8 cellular contexts compared by ENCODE assay signal in genomic region chr10:87092861-87093460, GRCh38. TPM values are rescaled to one million over a fixed set of nuclear protein-coding genes. Genes with fewer than 3 reads are reported as not detected.
DNase-seq lines count a peak whose midpoint lies in the region; ATAC-seq, FAIRE-seq and TF ChIP-seq lines count a peak whose summit lies in the region.

No MANE protein-coding gene starts in this region.

- peak; percentile 25 to 72 (median 33) for DNase-seq in CD4-positive, alpha-beta memory T cell
- peak; percentile 40 for DNase-seq in H9
- peak; percentile 18 for DNase-seq in T-helper 2 cell treated with Interferon-gamma antibody and Interleukin-4, amounts not matched to agents 5 μg/mL and 100 μg/mL, for 36 hours (ENCODE audit: low spot score)
- peak; percentile 46 for DNase-seq in endothelial cell of umbilical vein (ENCODE audit: low read depth, low spot score)
- peak in 6 of 9 donors; percentile 14 to 47 (median 18) for DNase-seq in naive thymus-derived CD4-positive, alpha-beta T cell
- no peak for DNase-seq in cortex of kidney (lab: John Stamatoyannopoulos, UW)

- no peak overlapping the region for H3K14ac ChIP-seq in H9 (ENCODE audit: insufficient read depth, low read length)

- H3K4me2 ChIP-seq in H9 (ENCODE audit: insufficient read depth, insufficient read length, low read length) (peak overlapping the region; percentile 89), endothelial cell of umbilical vein (ENCODE audit: insufficient read depth, low read length) (peak overlapping the region; percentile 94)

- H3K23me2 ChIP-seq in H9 (ENCODE audit: insufficient read length, low read depth, low read length, poor library complexity, severe bottlenecking), result peaks cover 6% of the 10 kb centered on the region

- H4K8ac ChIP-seq in H9 (replicated peaks; ENCODE audit: insufficient read length, low read depth, low read length), result no peak overlapping the region

- H2AFZ ChIP-seq in H9 (ENCODE audit: low read length), result no peak overlapping the region
- H2AFZ ChIP-seq in endothelial cell of umbilical vein (ENCODE audit: low read depth, low read length), result no peak overlapping the region

- no peak overlapping the region for H4K5ac ChIP-seq in H9 (ENCODE audit: insufficient read length, low read depth, low read length)

- H3K36me3 ChIP-seq in CD4-positive, alpha-beta memory T cell (ENCODE audit: insufficient read depth, low read length), result no peaks in the 10 kb centered on the region
- no peaks in the 10 kb centered on the region for H3K36me3 ChIP-seq in endothelial cell of umbilical vein (ENCODE audit: control insufficient read depth in 2 of 2, extremely low read depth in 1 of 2, insufficient read depth in 2 of 2, low read length in 2 of 2)
- H3K36me3 ChIP-seq in naive thymus-derived CD4-positive, alpha-beta T cell (ENCODE audit: control insufficient read depth in 2 of 3, insufficient read depth in 3 of 3, low read length in 3 of 3), result no peaks in the 10 kb centered on the region

- WGBS in H9 (ENCODE audit: extremely low coverage, insufficient read length, low lambda C conversion rate), result no CpG with 5 or more reads among the region's 7 CpGs

- H3K56ac ChIP-seq in H9 (ENCODE audit: insufficient read length, low read depth, low read length), result no peak overlapping the region

- H3K4me3 Mint-ChIP-seq in CD4-positive, alpha-beta memory T cell, result peak overlapping the region; percentile 87 to 97 (median 94)
- peak overlapping the region; percentile 91 to 96 for H3K4me3 Mint-ChIP-seq in H9
- peak overlapping the region; percentile 98 for H3K4me3 Mint-ChIP-seq in T-helper 2 cell treated with Interferon-gamma antibody and Interleukin-4, amounts not matched to agents 5 μg/mL and 100 μg/mL, for 36 hours
- peak overlapping the region; percentile 83 to 97 (median 94) for H3K4me3 Mint-ChIP-seq in naive thymus-derived CD4-positive, alpha-beta T cell

- CTCF ChIA-PET in CD4-positive, alpha-beta memory T cell (lab: Charles Lee; ENCODE audit: partially characterized antibody), result interaction anchor here (1.0 to 5.2 kb wide), 2 partner anchors 8 to 155 kb away, joined by 6 to 22 read pairs; no protein-coding TSS in a partner anchor
- CTCF ChIA-PET in endothelial cell of umbilical vein (lab: Charles Lee), result interaction anchor here (0.7 to 1.8 kb wide), 12 partner anchors 8 to 153 kb away, joined by 3 to 9 read pairs (median 4); partner anchors contain the start of gene MMRN2
- CTCF ChIA-PET in naive thymus-derived CD4-positive, alpha-beta T cell (lab: Charles Lee), result interaction anchor here (0.5 to 1.5 kb wide), 3 partner anchors 9 to 989 kb away, joined by 3 to 4 read pairs (median 4); no protein-coding TSS in a partner anchor

- H2BK15ac ChIP-seq in H9 (ENCODE audit: low read depth, low read length), result no peak overlapping the region

- no peak for ATAC-seq in naive thymus-derived CD4-positive, alpha-beta T cell
- no peak for ATAC-seq in HG02973 (IDR thresholded peaks at IDR 0.05; ENCODE audit: unreplicated experiment)
- no peak for ATAC-seq in HG03135 (IDR thresholded peaks at IDR 0.05; ENCODE audit: unreplicated experiment)

- H3K27ac ChIP-seq in CD4-positive, alpha-beta memory T cell (ENCODE audit: low read depth, low read length), result peak overlapping the region; percentile 86
- H3K27ac ChIP-seq in H9 (ENCODE audit: insufficient read length, low read depth, low read length), result peak overlapping the region; percentile 19
- peak overlapping the region; percentile 71 for H3K27ac ChIP-seq in endothelial cell of umbilical vein (ENCODE audit: insufficient read depth, low read depth, low read length)
- peak overlapping the region; percentile 85 for H3K27ac ChIP-seq in naive thymus-derived CD4-positive, alpha-beta T cell (ENCODE audit: low read depth, low read length)

- H2BK5ac ChIP-seq in H9 (ENCODE audit: insufficient read length, low read length), result no peak overlapping the region

- no peaks in the 10 kb centered on the region for H3K79me1 ChIP-seq in H9 (ENCODE audit: insufficient read depth, low read depth, low read length, poor library complexity, severe bottlenecking)

- dilution Hi-C loops in endothelial cell of umbilical vein (cut with MboI; ENCODE audit: extremely low pct_ligation_motif_present, low sequenced_read_pairs), result no loop called here

- H3K4me3 ChIP-seq in CD4-positive, alpha-beta memory T cell (ENCODE audit: low read length in 2 of 2), result peak overlapping the region; percentile 58 to 63
- peak overlapping the region; percentile 41 to 95 (median 94) for H3K4me3 ChIP-seq in endothelial cell of umbilical vein (replicated peaks in 1 of 3; ENCODE audit: insufficient read depth in 1 of 3, low read depth in 1 of 3, low read length in 3 of 3)
- peak overlapping the region; percentile 70 for H3K4me3 ChIP-seq in naive thymus-derived CD4-positive, alpha-beta T cell (ENCODE audit: low read length)

- H3K9ac ChIP-seq in H9 (ENCODE audit: extremely low read depth, insufficient read length, low read length) (peak overlapping the region; percentile 87), endothelial cell of umbilical vein (replicated peaks; ENCODE audit: extremely low read depth, insufficient read depth, low read length) (peak overlapping the region; percentile 85)

- peaks cover 66% of the 10 kb centered on the region for H3K4me1 ChIP-seq in CD4-positive, alpha-beta memory T cell (ENCODE audit: insufficient read depth, low read length)
- H3K4me1 ChIP-seq in H9 (ENCODE audit: insufficient read depth, low read length) (no peaks in the 10 kb centered on the region), endothelial cell of umbilical vein (ENCODE audit: control insufficient read depth, extremely low read depth, insufficient read depth, low read length) (peaks cover 35% of the 10 kb centered on the region)
- peaks cover 12 to 27% of the 10 kb centered on the region in 2 donors for H3K4me1 ChIP-seq in naive thymus-derived CD4-positive, alpha-beta T cell (ENCODE audit: control insufficient read depth in 2 of 2, insufficient read depth in 2 of 2, low read length in 2 of 2)

- H2BK20ac ChIP-seq in H9 (ENCODE audit: low read depth, low read length, poor library complexity, severe bottlenecking), result no peak overlapping the region

- no peak overlapping the region for H4K91ac ChIP-seq in H9 (ENCODE audit: insufficient read length, low read depth, low read length)

- no peaks in the 10 kb centered on the region for H3K9me3 Mint-ChIP-seq in CD4-positive, alpha-beta memory T cell
- H3K9me3 Mint-ChIP-seq in H9, result peaks cover 0 to 3% of the 10 kb centered on the region in 2 experiments; a peak in 1 of 5 replicates
- no peaks in the 10 kb centered on the region for H3K9me3 Mint-ChIP-seq in T-helper 2 cell treated with Interferon-gamma antibody and Interleukin-4, amounts not matched to agents 5 μg/mL and 100 μg/mL, for 36 hours
- H3K9me3 Mint-ChIP-seq in naive thymus-derived CD4-positive, alpha-beta T cell, result peaks cover 0 to 2% (median 0%) of the 10 kb centered on the region in 11 donors

- no peak overlapping the region for H3T11ph ChIP-seq in H9 (ENCODE audit: low read length)

- no peak for TF ChIP-seq POLR2A in endothelial cell of umbilical vein (IDR thresholded peaks at IDR 0.05; ENCODE audit: low read depth, low read length)

- intact Hi-C loops in CD4-positive, alpha-beta memory T cell (cut with micrococcal nuclease), result loop anchor here (1.0 to 10.0 kb wide), 3 partner anchors 9 to 769 kb away; partner anchors contain the start of genes KLLN and PTEN
- intact Hi-C loops in endothelial cell of umbilical vein (cut with micrococcal nuclease), result loop anchor here (1.0 kb wide), 1 partner anchor 9 kb away; no protein-coding TSS in a partner anchor
- intact Hi-C loops in naive thymus-derived CD4-positive, alpha-beta T cell (cut with micrococcal nuclease), result loop anchor here (1.0 to 10.0 kb wide), 6 partner anchors 8 to 772 kb away; partner anchors contain the start of genes KLLN (in 2 of the 2), PTEN (in 2 of the 2) and WAPL (in 2 of the 2)

- no peak overlapping the region for H2AK5ac ChIP-seq in H9 (ENCODE audit: insufficient read length, low read length)

- H3K4me1 Mint-ChIP-seq in CD4-positive, alpha-beta memory T cell, result peaks cover 49 to 69% (median 59%) of the 10 kb centered on the region in 4 donors
- H3K4me1 Mint-ChIP-seq in H9, result peaks cover 35 to 36% of the 10 kb centered on the region in 2 experiments
- H3K4me1 Mint-ChIP-seq in T-helper 2 cell treated with Interferon-gamma antibody and Interleukin-4, amounts not matched to agents 5 μg/mL and 100 μg/mL, for 36 hours (ENCODE audit: low read depth), result peaks cover 43% of the 10 kb centered on the region
- peaks cover 47 to 72% (median 59%) of the 10 kb centered on the region in 7 donors for H3K4me1 Mint-ChIP-seq in naive thymus-derived CD4-positive, alpha-beta T cell

- no TSS peak for BruUV-seq in endothelial cell of umbilical vein (replicated peaks; lab: Mats Ljungman, UMichigan)

- POLR2A ChIA-PET in CD4-positive, alpha-beta memory T cell (lab: Charles Lee; ENCODE audit: partially characterized antibody), result interaction anchor here (0.6 to 4.8 kb wide), 6 partner anchors 9 to 558 kb away, joined by 3 to 34 read pairs (median 4); no protein-coding TSS in a partner anchor
- POLR2A ChIA-PET in endothelial cell of umbilical vein (lab: Charles Lee), result no interaction called here
- POLR2A ChIA-PET in naive thymus-derived CD4-positive, alpha-beta T cell (lab: Charles Lee), result interaction anchor here (0.7 to 1.8 kb wide), 7 partner anchors 11 to 143 kb away, joined by 3 to 5 read pairs (median 4); partner anchors contain the start of gene ADIRF

- H3K27ac Mint-ChIP-seq in CD4-positive, alpha-beta memory T cell, result peak overlapping the region; percentile 90 to 99 (median 95)
- peak overlapping the region; percentile 74 to 90 (median 80); a peak in 6 of 7 replicates for H3K27ac Mint-ChIP-seq in H9
- peak overlapping the region; percentile 92 for H3K27ac Mint-ChIP-seq in T-helper 2 cell treated with Interferon-gamma antibody and Interleukin-4, amounts not matched to agents 5 μg/mL and 100 μg/mL, for 36 hours
- H3K27ac Mint-ChIP-seq in naive thymus-derived CD4-positive, alpha-beta T cell, result peak overlapping the region; percentile 88 to 95 (median 93)

- no peaks in the 10 kb centered on the region for H3K27me3 ChIP-seq in CD4-positive, alpha-beta memory T cell (ENCODE audit: insufficient read depth, low read length)
- H3K27me3 ChIP-seq in H9 (ENCODE audit: insufficient read depth, low read length) (no peaks in the 10 kb centered on the region), endothelial cell of umbilical vein (ENCODE audit: control insufficient read depth in 2 of 2, insufficient read depth in 2 of 2, low read length in 2 of 2) (no peaks in the 10 kb centered on the region)
- H3K27me3 ChIP-seq in naive thymus-derived CD4-positive, alpha-beta T cell (ENCODE audit: control insufficient read depth in 2 of 2, insufficient read depth in 2 of 2, low read length in 2 of 2), result no peaks in the 10 kb centered on the region

- H3K36me3 Mint-ChIP-seq in CD4-positive, alpha-beta memory T cell, result peaks cover 6 to 26% of the 10 kb centered on the region in 2 donors
- peaks cover 6 to 23% (median 13%) of the 10 kb centered on the region in 3 experiments; a peak in 6 of 7 replicates for H3K36me3 Mint-ChIP-seq in H9 (ENCODE audit: insufficient read depth in 1 of 3, low read depth in 3 of 3)
- H3K36me3 Mint-ChIP-seq in T-helper 2 cell treated with Interferon-gamma antibody and Interleukin-4, amounts not matched to agents 5 μg/mL and 100 μg/mL, for 36 hours (ENCODE audit: low read depth), result peaks cover 27% of the 10 kb centered on the region
- H3K36me3 Mint-ChIP-seq in naive thymus-derived CD4-positive, alpha-beta T cell, result peaks cover 0 to 9% (median 0%) of the 10 kb centered on the region in 5 donors

- no peak overlapping the region for H2BK120ac ChIP-seq in H9 (ENCODE audit: low read depth, low read length, poor library complexity, severe bottlenecking)

- H2BK12ac ChIP-seq in H9 (ENCODE audit: insufficient read length, low read depth, low read length), result no peak overlapping the region

- no peak overlapping the region for H3K23ac ChIP-seq in H9 (ENCODE audit: insufficient read length, low read depth, low read length)

- FAIRE-seq in endothelial cell of umbilical vein (lab: Jason Lieb, UNC), result peak; percentile 77

- no peak overlapping the region for H3K4ac ChIP-seq in H9 (ENCODE audit: low read depth, low read length)

- no peak for TF ChIP-seq CTCF in H9 (conservative IDR thresholded peaks at IDR 0.05)
- no peak for TF ChIP-seq CTCF in endothelial cell of umbilical vein (IDR thresholded peaks at IDR 0.05; ENCODE audit: extremely low read depth in 1 of 2, insufficient read depth in 1 of 2, low read depth in 1 of 2, low read length in 2 of 2)

- peaks cover 10% of the 10 kb centered on the region; the same call in 1 of the 2 replicates for H3K79me2 ChIP-seq in H9 (ENCODE audit: insufficient read depth, low read length)
- peaks cover 76% of the 10 kb centered on the region for H3K79me2 ChIP-seq in endothelial cell of umbilical vein (ENCODE audit: control insufficient read depth, insufficient read depth, low read length)

- H4K20me1 ChIP-seq in H9 (ENCODE audit: control insufficient read depth, insufficient read depth, insufficient read length) (no peaks in the 10 kb centered on the region), endothelial cell of umbilical vein (replicated peaks; ENCODE audit: control insufficient read depth, extremely low read depth, insufficient read depth, low read length) (peaks cover 2% of the 10 kb centered on the region)

- H3K9me3 ChIP-seq in CD4-positive, alpha-beta memory T cell (ENCODE audit: control insufficient read depth in 1 of 2, low read length in 2 of 2), result no peaks in the 10 kb centered on the region
- H3K9me3 ChIP-seq in H9 (ENCODE audit: control insufficient read depth, low read depth, low read length) (no peaks in the 10 kb centered on the region), endothelial cell of umbilical vein (replicated peaks; ENCODE audit: control insufficient read depth, insufficient read depth, low read length) (no peaks in the 10 kb centered on the region)
- no peaks in the 10 kb centered on the region for H3K9me3 ChIP-seq in naive thymus-derived CD4-positive, alpha-beta T cell (ENCODE audit: control insufficient read depth in 2 of 3, low read length in 3 of 3)

- H3K27me3 Mint-ChIP-seq in CD4-positive, alpha-beta memory T cell, result no peaks in the 10 kb centered on the region
- no peaks in the 10 kb centered on the region for H3K27me3 Mint-ChIP-seq in H9 (ENCODE audit: low read depth)
- H3K27me3 Mint-ChIP-seq in T-helper 2 cell treated with Interferon-gamma antibody and Interleukin-4, amounts not matched to agents 5 μg/mL and 100 μg/mL, for 36 hours (ENCODE audit: low read depth), result no peaks in the 10 kb centered on the region
- H3K27me3 Mint-ChIP-seq in naive thymus-derived CD4-positive, alpha-beta T cell, result no peaks in the 10 kb centered on the region

- no peak overlapping the region for H3K18ac ChIP-seq in H9 (ENCODE audit: insufficient read length, low read depth, low read length)

- no peaks in the 10 kb centered on the region for H3K9me1 ChIP-seq in endothelial cell of umbilical vein (replicated peaks; ENCODE audit: control insufficient read depth, extremely low read depth, insufficient read depth, low read length)

RNA-seq across cellular contexts. Expression of gene GLUD1, which starts 1.7 kb away (rescaled TPM):
- 10 to 100 TPM; 75.8 to 83.8 TPM for total RNA-seq in CD4-positive, alpha-beta memory T cell
- polyA plus RNA-seq in CD4-positive, alpha-beta memory T cell, result 100 to 1,000 TPM; 125 to 158 TPM
- total RNA-seq in H9 (2021) (101 and 102 TPM in 2 replicates), endothelial cell of umbilical vein (86.6 and 94.7 TPM in 2 replicates)
- polyA plus RNA-seq in endothelial cell of umbilical vein, result 34.1 and 41.9 TPM in 2 replicates
- 48.4 and 49.4 TPM in 2 replicates for polyA plus RNA-seq in endothelial cell of umbilical vein (2011; cell fraction: cytosol; rRNA removed)
- 46.3 and 52.0 TPM in 2 replicates for polyA plus RNA-seq in endothelial cell of umbilical vein (2011; cell fraction: nucleus; rRNA removed)
- 105 and 122 TPM in 2 replicates for polyA plus RNA-seq in endothelial cell of umbilical vein (2012)
- polyA minus RNA-seq in endothelial cell of umbilical vein, result 65.3 and 69.5 TPM in 2 replicates
- 60.5 TPM for polyA minus RNA-seq in endothelial cell of umbilical vein (2011; cell fraction: cytosol; rRNA and poly(A)+ RNA removed)
- 24.5 and 33.5 TPM in 2 replicates for polyA minus RNA-seq in endothelial cell of umbilical vein (2011; cell fraction: nucleus; rRNA and poly(A)+ RNA removed)
- total RNA-seq in naive thymus-derived CD4-positive, alpha-beta T cell, result 10 to 100 TPM; 70.2 to 98.1 (median 73.2) TPM
- polyA plus RNA-seq in naive thymus-derived CD4-positive, alpha-beta T cell, result 100 to 1,000 TPM; 111 to 116 TPM

RNA-seq across cellular contexts. Expression of gene SHLD2, which starts 2.0 kb away (rescaled TPM):
- total RNA-seq in CD4-positive, alpha-beta memory T cell, result 10 to 100 TPM; 24.0 to 26.5 TPM
- 10 to 100 TPM; 20.7 to 25.8 TPM for polyA plus RNA-seq in CD4-positive, alpha-beta memory T cell
- 25.9 and 27.8 TPM in 2 replicates for total RNA-seq in H9 (2021)
- total RNA-seq in endothelial cell of umbilical vein, result 19.2 and 22.4 TPM in 2 replicates
- polyA plus RNA-seq in endothelial cell of umbilical vein, result 4.8 and 6.1 TPM in 2 replicates
- 8.0 and 8.4 TPM in 2 replicates for polyA plus RNA-seq in endothelial cell of umbilical vein (2011; cell fraction: cytosol; rRNA removed)
- polyA plus RNA-seq in endothelial cell of umbilical vein (2011; cell fraction: nucleus; rRNA removed), result 14.3 and 18.1 TPM in 2 replicates
- polyA plus RNA-seq in endothelial cell of umbilical vein (2012), result 11.4 and 19.1 TPM in 2 replicates
- polyA minus RNA-seq in endothelial cell of umbilical vein, result 9.1 and 11.8 TPM in 2 replicates
- polyA minus RNA-seq in endothelial cell of umbilical vein (2011; cell fraction: cytosol; rRNA and poly(A)+ RNA removed), result 25.9 TPM
- 14.3 and 17.6 TPM in 2 replicates for polyA minus RNA-seq in endothelial cell of umbilical vein (2011; cell fraction: nucleus; rRNA and poly(A)+ RNA removed)
- total RNA-seq in naive thymus-derived CD4-positive, alpha-beta T cell, result 10 to 100 TPM; 19.3 to 31.4 (median 21.1) TPM
- 10 to 100 TPM; 14.9 to 17.9 TPM for polyA plus RNA-seq in naive thymus-derived CD4-positive, alpha-beta T cell

Comparison
In these comparisons a context has a peak if more than half of its experiments do, and no peak if none do; other contexts are left out.
1. H3K27ac ChIP-seq: peak in every context shown above with its lines; median percentile 86 in CD4-positive, alpha-beta memory T cell; 85 in naive thymus-derived CD4-positive, alpha-beta T cell; 71 in endothelial cell of umbilical vein; 19 in H9.